17 cellular contexts compared by ENCODE assay signal in the genomic region with DNA sequence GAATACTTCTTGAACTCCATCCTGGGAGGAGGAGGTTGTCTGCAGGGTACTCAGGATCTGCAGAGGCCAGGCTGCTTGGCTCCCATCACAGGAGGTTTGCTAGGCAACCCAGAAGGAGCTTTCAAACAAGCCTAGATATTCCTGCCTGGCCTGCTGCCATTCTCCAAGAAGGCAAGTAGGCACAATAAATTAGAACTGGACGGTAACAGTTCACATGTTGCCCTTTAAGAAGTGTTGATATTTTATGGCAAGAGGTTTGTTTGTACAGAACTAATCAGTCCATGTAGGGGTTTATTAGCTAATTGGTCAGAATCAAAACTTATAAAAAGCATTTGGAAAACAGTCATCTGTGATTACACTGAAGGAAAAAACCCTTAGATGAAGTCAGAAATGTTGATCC. TPM values are rescaled to one million over a fixed set of nuclear protein-coding genes. Genes with fewer than 3 reads are reported as not detected.
DNase-seq lines count a peak whose midpoint lies in the region; ATAC-seq and TF ChIP-seq lines count a peak whose summit lies in the region.
"Had no signal": no experiment of that assay in that cellular context is flagged by ENCODE, and none has a peak within 500 bp of the region (broad histone marks: within the 10 kb centered on the region; RNA-seq: fewer than 3 reads in every experiment).

No MANE protein-coding gene starts in this region.

- H3K9me3 ChIP-seq in esophagus muscularis mucosa = no peaks in the 10 kb centered on the region
- H3K9me3 ChIP-seq in testis = no peaks in the 10 kb centered on the region
- H3K9me3 ChIP-seq: BLaER1 treated with 17β-estradiol and CSF1 and Interleukin-3, amounts not matched to agents 10 nM and 100 nM; spleen; tibial nerve had no signal

- H3K36me3 ChIP-seq in esophagus muscularis mucosa = no peaks in the 10 kb centered on the region
- H3K36me3 ChIP-seq in testis (ENCODE audit: low read depth, missing control alignments) = no peaks in the 10 kb centered on the region
- H3K36me3 ChIP-seq: BLaER1 treated with 17β-estradiol and CSF1 and Interleukin-3, amounts not matched to agents 10 nM and 100 nM; neural progenitor cell; spleen; tibial nerve had no signal

- ATAC-seq in foreskin keratinocyte = no peak
- ATAC-seq: activated CD8-positive, alpha-beta memory T cell treated with anti-CD3 and anti-CD28 coated beads, Interleukin-2, amount 10 ng/mL, durations not matched to agents 7 days and 5 days; GM12878; left lobe of liver; WTC11 had no signal

- TF ChIP-seq EP300 in esophagus muscularis mucosa (IDR thresholded peaks at IDR 0.05) = no peak

- H3K4me1 ChIP-seq in esophagus muscularis mucosa (peaks cover 28 to 100% (median 86%) of the 10 kb centered on the region in 4 donors), testis (peaks cover 8% of the 10 kb centered on the region), foreskin keratinocyte (peaks cover 3% of the 10 kb centered on the region)
- H3K4me1 ChIP-seq: BLaER1 treated with 17β-estradiol and CSF1 and Interleukin-3, amounts not matched to agents 10 nM and 100 nM; neural progenitor cell; spleen had no signal

- TF ChIP-seq POLR2A in esophagus muscularis mucosa (IDR thresholded peaks at IDR 0.05; ENCODE audit: low read depth) (no peak), testis (IDR thresholded peaks at IDR 0.05) (no peak)

- H3K27me3 ChIP-seq in esophagus muscularis mucosa (no peaks in the 10 kb centered on the region), testis (no peaks in the 10 kb centered on the region), foreskin keratinocyte (no peaks in the 10 kb centered on the region)
- H3K27me3 ChIP-seq: BLaER1 treated with 17β-estradiol and CSF1 and Interleukin-3, amounts not matched to agents 10 nM and 100 nM; neural progenitor cell; spleen; tibial nerve had no signal

- TF ChIP-seq CTCF in esophagus muscularis mucosa (IDR thresholded peaks at IDR 0.05) (no peak), testis (IDR thresholded peaks at IDR 0.05) (no peak), foreskin keratinocyte (conservative IDR thresholded peaks at IDR 0.05) (no peak)

- H3K27ac ChIP-seq in esophagus muscularis mucosa (replicated peaks in 1 of 4) = peak overlapping the region; percentile 34 to 87 (median 85)
- H3K27ac ChIP-seq in testis = no peak overlapping the region
- no peak overlapping the region for H3K27ac ChIP-seq in foreskin keratinocyte
- H3K27ac ChIP-seq: BLaER1 treated with 17β-estradiol and CSF1 and Interleukin-3, amounts not matched to agents 10 nM and 100 nM; neural progenitor cell; spleen; tibial nerve had no signal

- H3K4me3 ChIP-seq in esophagus muscularis mucosa (no peak overlapping the region), testis (no peak overlapping the region)
- H3K4me3 ChIP-seq: BLaER1 treated with 17β-estradiol and CSF1 and Interleukin-3, amounts not matched to agents 10 nM and 100 nM; GM12878; neural progenitor cell; spleen; tibial nerve had no signal

- DNase-seq in RPMI7951 (ENCODE audit: low read depth) (peak; percentile 9), esophagus muscularis mucosa (ENCODE audit: extremely low spot score) (no peak), midbrain (lab: John Stamatoyannopoulos, UW) (peak; percentile 23), testis (peak; percentile 37), foreskin keratinocyte (no peak), cortex of kidney (lab: John Stamatoyannopoulos, UW) (no peak)
- DNase-seq in stimulated activated CD4-positive, alpha-beta T cell treated with anti-CD3 and anti-CD28 coated beads, Interleukin-12 subunit alpha, Interleukin-12 subunit beta, amount 100 ng/mL, for 4 hours = no peak
- DNase-seq: activated CD8-positive, alpha-beta memory T cell treated with anti-CD3 and anti-CD28 coated beads, Interleukin-2, amount 10 ng/mL, durations not matched to agents 7 days and 5 days; activated naive CD4-positive, alpha-beta T cell treated with Interleukin-2 at 50 U/mL for 16 hours; NCI-H2171; spleen had no signal

- intact Hi-C loops in esophagus muscularis mucosa (cut with DNase I) (no loop called here), testis (cut with DNase I; ENCODE audit: low total_unique reads) (no loop called here)

- 7% methylated on average over 1 of the region's 1 CpG for WGBS in esophagus muscularis mucosa
- WGBS in testis, 2 donors = 32 to 53% methylated on average over 1 of the region's 1 CpG

RNA-seq across cellular contexts. Expression of a gene that starts 39.3 kb away (rescaled TPM):
- total RNA-seq in RPMI7951 (2014; rRNA removed; shearing (Covaris generic)) = 1.6 and 1.8 TPM in 2 replicates
- total RNA-seq in esophagus muscularis mucosa = 1,000 to 10,000 TPM; 2,073 to 2,783 (median 2,517) TPM
- total RNA-seq in testis = 10 to 100 TPM; 44.3 to 53.4 TPM
- 29.1 TPM for polyA plus RNA-seq in testis (ENCODE audit: insufficient read depth, low read depth, low replicate concordance)
- 0.41 and 0.46 TPM in 2 replicates for total RNA-seq in foreskin keratinocyte
- polyA plus RNA-seq in foreskin keratinocyte = 0.06 and 0.11 TPM in 2 replicates

Comparison
In these comparisons a context has a peak if more than half of its experiments do, and no peak if none do; other contexts are left out.
1. DNase-seq: peak in RPMI7951 (single experiment), midbrain (single experiment) and testis (single experiment); none in esophagus muscularis mucosa (single experiment), stimulated activated CD4-positive, alpha-beta T cell treated with anti-CD3 and anti-CD28 coated beads, Interleukin-12 subunit alpha, Interleukin-12 subunit beta, amount 100 ng/mL, for 4 hours (single experiment), foreskin keratinocyte (0 of 2) and cortex of kidney (single experiment).
2. H3K27ac ChIP-seq: peak in esophagus muscularis mucosa (4 of 4); none in testis (0 of 2) and foreskin keratinocyte (single experiment).
3. RNA of a gene that starts 39.3 kb away (total RNA-seq): 2,073 to 2,783 TPM in esophagus muscularis mucosa; 44.3 to 53.4 TPM in testis, 1.6 to 1.8 TPM in RPMI7951 and 0.41 to 0.46 TPM in foreskin keratinocyte; every median in the first group is over 10 times any median in the second.